ENCODE assay signal across 12 cellular contexts in the genomic region with DNA sequence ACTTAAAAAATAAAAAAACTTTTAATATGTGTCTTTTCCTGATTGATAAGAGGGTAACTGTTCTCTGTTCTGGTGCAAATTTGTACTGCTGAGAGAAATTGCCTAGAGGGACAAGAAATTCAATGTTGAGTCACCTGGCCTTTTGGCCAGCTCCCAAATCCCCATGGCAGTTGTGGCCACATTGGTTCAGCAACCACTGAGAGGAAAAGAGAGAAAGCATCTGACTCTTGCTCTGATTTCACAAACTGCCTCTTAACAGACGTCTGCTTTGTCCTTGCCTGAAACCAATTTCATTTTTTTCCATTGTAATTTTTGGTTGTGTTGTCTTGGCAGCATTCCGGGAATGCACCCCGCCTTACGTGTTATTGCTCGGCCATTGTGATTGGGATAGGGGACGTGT.
A peak's percentile ranks its signal among the peaks of the same experiment; 100 is the strongest.
DNase-seq lines count a peak whose midpoint lies in the region; ATAC-seq and TF ChIP-seq lines count a peak whose summit lies in the region.
"Had no signal": no experiment of that assay in that cellular context is flagged by ENCODE, and none has a peak within 500 bp of the region (broad histone marks: within the 10 kb centered on the region; RNA-seq: fewer than 3 reads in every experiment).

No MANE protein-coding gene starts in this region.

- DNase-seq in DMS153 (lab: John Stamatoyannopoulos, UW) = peak; percentile 59
- DNase-seq in DMS153 treated with DMSO at 0.1 percent for 48 hours (lab: John Stamatoyannopoulos, UW; ENCODE audit: unreplicated experiment) = no peak
- peak; percentile 66 for DNase-seq in NCI-H774 (lab: John Stamatoyannopoulos, UW)
- DNase-seq in cardiac fibroblast (ENCODE audit: low read depth in 2 of 2) = peak; percentile 3 to 7
- peak; percentile 74 for DNase-seq in pons (ENCODE audit: low spot score)
- no peak for DNase-seq in stimulated activated naive B cell treated with anti-CD40 and anti-IgM and Interleukin-4, amounts not matched to agents 10 μg/mL and 1 μg/mL and 100 μg/mL, for 72 hours
- DNase-seq in effector memory CD4-positive, alpha-beta T cell = no peak
- DNase-seq in activated naive CD4-positive, alpha-beta T cell treated with anti-CD3 and anti-CD28 coated beads, Interleukin-2, amount 50 U/mL, for 16 hours = no peak
- DNase-seq: H7; SIG-M5; stimulated activated CD4-positive, alpha-beta T cell treated with anti-CD3 and anti-CD28 coated beads, Interleukin-2, amount 100 ng/mL, for 24 hours had no signal

- no peaks in the 10 kb centered on the region for H3K36me3 Mint-ChIP-seq in stimulated activated naive B cell treated with anti-CD40 and anti-IgM and Interleukin-4, amounts not matched to agents 10 μg/mL and 1 μg/mL and 100 μg/mL, for 72 hours

- no peak for TF ChIP-seq CTCF in cardiac fibroblast (IDR thresholded peaks at IDR 0.05; ENCODE audit: low read depth, low read length)

- no peaks in the 10 kb centered on the region for H3K4me1 ChIP-seq in effector memory CD4-positive, alpha-beta T cell (ENCODE audit: control insufficient read depth, insufficient read depth, low read length, poor library complexity, severe bottlenecking)

- no peak for ATAC-seq in stimulated activated naive B cell treated with anti-CD40 and anti-IgM and Interleukin-4, amounts not matched to agents 10 μg/mL and 1 μg/mL and 100 μg/mL, for 72 hours (replicated peaks)

- no peak overlapping the region for H3K27ac Mint-ChIP-seq in stimulated activated naive B cell treated with anti-CD40 and anti-IgM and Interleukin-4, amounts not matched to agents 10 μg/mL and 1 μg/mL and 100 μg/mL, for 72 hours

- H3K27me3 Mint-ChIP-seq in stimulated activated naive B cell treated with anti-CD40 and anti-IgM and Interleukin-4, amounts not matched to agents 10 μg/mL and 1 μg/mL and 100 μg/mL, for 72 hours = peaks cover 23 to 29% of the 10 kb centered on the region in 2 donors

- H3K27me3 ChIP-seq in effector memory CD4-positive, alpha-beta T cell (replicated peaks; ENCODE audit: control insufficient read depth, insufficient read depth, low read length, poor library complexity, severe bottlenecking) = no peaks in the 10 kb centered on the region

- H3K9me3 Mint-ChIP-seq in stimulated activated naive B cell treated with anti-CD40 and anti-IgM and Interleukin-4, amounts not matched to agents 10 μg/mL and 1 μg/mL and 100 μg/mL, for 72 hours = no peaks in the 10 kb centered on the region

- no peak overlapping the region for H3K4me3 ChIP-seq in cardiac fibroblast (replicated peaks in 1 of 2; ENCODE audit: low read depth in 2 of 2, low read length in 2 of 2)
- no peak overlapping the region for H3K4me3 ChIP-seq in effector memory CD4-positive, alpha-beta T cell (ENCODE audit: insufficient read depth, low read depth, low read length, poor library complexity, severe bottlenecking)

- no peak overlapping the region for H3K4me3 Mint-ChIP-seq in stimulated activated naive B cell treated with anti-CD40 and anti-IgM and Interleukin-4, amounts not matched to agents 10 μg/mL and 1 μg/mL and 100 μg/mL, for 72 hours

- H3K4me1 Mint-ChIP-seq in stimulated activated naive B cell treated with anti-CD40 and anti-IgM and Interleukin-4, amounts not matched to agents 10 μg/mL and 1 μg/mL and 100 μg/mL, for 72 hours = peaks cover 5 to 19% of the 10 kb centered on the region in 2 donors

- no peaks in the 10 kb centered on the region for H3K9me3 ChIP-seq in effector memory CD4-positive, alpha-beta T cell (ENCODE audit: control insufficient read depth, low read length)

- H3K36me3 ChIP-seq in effector memory CD4-positive, alpha-beta T cell (ENCODE audit: control insufficient read depth, insufficient read depth, low read length) = no peaks in the 10 kb centered on the region

- no peak overlapping the region for H3K27ac ChIP-seq in effector memory CD4-positive, alpha-beta T cell (ENCODE audit: insufficient read depth, low read length, poor library complexity, severe bottlenecking)
- H3K27ac ChIP-seq: 22Rv1 had no signal

Comparison
In these comparisons a context has a peak if more than half of its experiments do, and no peak if none do; other contexts are left out.
1. DNase-seq: peak in DMS153 (single experiment), NCI-H774 (single experiment), cardiac fibroblast (2 of 2) and pons (single experiment); none in DMS153 treated with DMSO at 0.1 percent for 48 hours (single experiment), stimulated activated naive B cell treated with anti-CD40 and anti-IgM and Interleukin-4, amounts not matched to agents 10 μg/mL and 1 μg/mL and 100 μg/mL, for 72 hours (single experiment), effector memory CD4-positive, alpha-beta T cell (0 of 3) and activated naive CD4-positive, alpha-beta T cell treated with anti-CD3 and anti-CD28 coated beads, Interleukin-2, amount 50 U/mL, for 16 hours (single experiment).